Comparison of ENCODE assay signal across 23 cellular contexts in genomic region chr19:5120321-5120720, GRCh38.
"Had no signal": no experiment of that assay in that cellular context is flagged by ENCODE, and none has a peak within 500 bp of the region (broad histone marks: within the 10 kb centered on the region; RNA-seq: fewer than 3 reads in every experiment).

No MANE protein-coding gene starts in this region.

- H3K4me1 ChIP-seq: breast epithelium had no signal

- ATAC-seq: activated CD4-positive, alpha-beta T cell treated with anti-CD3 and anti-CD28 coated beads for 36 hours; activated T-cell treated with anti-CD3 and anti-CD28 coated beads, Interleukin-2, amount 50 U/mL, for 72 hours; esophagus mucosa; heart left ventricle had no signal

- H3K4me3 ChIP-seq: ascending aorta, breast epithelium, heart left ventricle had no signal

- H3K9me3 Mint-ChIP-seq: activated CD4-positive, alpha-beta memory T cell treated with anti-CD3 and anti-CD28 coated beads, Interleukin-2, amount 10 ng/mL, durations not matched to agents 7 days and 5 days; activated CD4-positive, alpha-beta T cell treated with anti-CD3 and anti-CD28 coated beads, Interleukin-2, amount 10 ng/mL, durations not matched to agents 24 days and 14 days; activated naive CD4-positive, alpha-beta T cell treated with anti-CD3 and anti-CD28 coated beads, Interleukin-2, amount 10 ng/mL, durations not matched to agents 7 days and 5 days; activated naive CD8-positive, alpha-beta T cell treated with anti-CD3 and anti-CD28 coated beads, Interleukin-2, amount 10 ng/mL, durations not matched to agents 7 days and 5 days; activated T-cell treated with anti-CD3 and anti-CD28 coated beads, Interleukin-2, amount 50 U/mL, for 24 hours; activated T-cell treated with anti-CD3 and anti-CD28 coated beads, Interleukin-2, amount 50 U/mL, for 72 hours; endodermal cell had no signal

- H3K4me1 Mint-ChIP-seq: activated CD4-positive, alpha-beta memory T cell treated with anti-CD3 and anti-CD28 coated beads, Interleukin-2, amount 10 ng/mL, durations not matched to agents 7 days and 5 days; activated naive CD4-positive, alpha-beta T cell treated with anti-CD3 and anti-CD28 coated beads, Interleukin-2, amount 10 ng/mL, durations not matched to agents 7 days and 5 days had no signal

- H3K9me3 ChIP-seq: ascending aorta, breast epithelium, heart left ventricle had no signal

- H3K27me3 Mint-ChIP-seq: activated CD4-positive, alpha-beta memory T cell treated with anti-CD3 and anti-CD28 coated beads, Interleukin-2, amount 10 ng/mL, durations not matched to agents 7 days and 5 days; activated CD4-positive, alpha-beta T cell treated with anti-CD3 and anti-CD28 coated beads for 36 hours; activated CD4-positive, alpha-beta T cell treated with anti-CD3 and anti-CD28 coated beads, Interleukin-2, amount 10 ng/mL, durations not matched to agents 24 days and 14 days; activated naive CD4-positive, alpha-beta T cell treated with anti-CD3 and anti-CD28 coated beads, Interleukin-2, amount 10 ng/mL, durations not matched to agents 7 days and 5 days; activated naive CD8-positive, alpha-beta T cell treated with anti-CD3 and anti-CD28 coated beads, Interleukin-2, amount 10 ng/mL, durations not matched to agents 7 days and 5 days; activated T-cell treated with anti-CD3 and anti-CD28 coated beads, Interleukin-2, amount 50 U/mL, for 24 hours; brain had no signal

- H3K4me3 Mint-ChIP-seq: activated CD4-positive, alpha-beta memory T cell treated with anti-CD3 and anti-CD28 coated beads, Interleukin-2, amount 10 ng/mL, durations not matched to agents 7 days and 5 days; activated CD4-positive, alpha-beta T cell treated with anti-CD3 and anti-CD28 coated beads for 36 hours; activated CD4-positive, alpha-beta T cell treated with anti-CD3 and anti-CD28 coated beads, Interleukin-2, amount 10 ng/mL, durations not matched to agents 24 days and 14 days; activated naive CD4-positive, alpha-beta T cell treated with anti-CD3 and anti-CD28 coated beads, Interleukin-2, amount 10 ng/mL, durations not matched to agents 7 days and 5 days; activated naive CD8-positive, alpha-beta T cell treated with anti-CD3 and anti-CD28 coated beads, Interleukin-2, amount 10 ng/mL, durations not matched to agents 7 days and 5 days; activated T-cell treated with anti-CD3 and anti-CD28 coated beads, Interleukin-2, amount 50 U/mL, for 24 hours; activated T-cell treated with anti-CD3 and anti-CD28 coated beads, Interleukin-2, amount 50 U/mL, for 72 hours; brain; endodermal cell had no signal

- H3K27ac Mint-ChIP-seq: activated CD4-positive, alpha-beta memory T cell treated with anti-CD3 and anti-CD28 coated beads, Interleukin-2, amount 10 ng/mL, durations not matched to agents 7 days and 5 days; activated CD4-positive, alpha-beta T cell treated with anti-CD3 and anti-CD28 coated beads for 36 hours; activated CD4-positive, alpha-beta T cell treated with anti-CD3 and anti-CD28 coated beads, Interleukin-2, amount 10 ng/mL, durations not matched to agents 24 days and 14 days; activated naive CD4-positive, alpha-beta T cell treated with anti-CD3 and anti-CD28 coated beads, Interleukin-2, amount 10 ng/mL, durations not matched to agents 7 days and 5 days; activated T-cell treated with anti-CD3 and anti-CD28 coated beads, Interleukin-2, amount 50 U/mL, for 24 hours had no signal

- H3K27me3 ChIP-seq: ascending aorta, breast epithelium, heart left ventricle had no signal

- DNase-seq: activated CD4-positive, alpha-beta memory T cell treated with anti-CD3 and anti-CD28 coated beads, Interleukin-2, amount 10 ng/mL, durations not matched to agents 7 days and 5 days; activated CD4-positive, alpha-beta T cell treated with anti-CD3 and anti-CD28 coated beads for 36 hours; activated CD4-positive, alpha-beta T cell treated with anti-CD3 and anti-CD28 coated beads, Interleukin-2, amount 10 ng/mL, durations not matched to agents 24 days and 14 days; activated CD4-positive, CD25-positive, alpha-beta regulatory T cell; activated CD4-positive, CD25-positive, alpha-beta regulatory T cell treated with anti-CD3 and anti-CD28 coated beads, Interleukin-2, amount 50 U/mL, for 72 hours; activated CD8-positive, alpha-beta memory T cell treated with anti-CD3 and anti-CD28 coated beads, Interleukin-2, amount 50 U/mL, for 48 hours; activated gamma-delta T cell; activated naive CD4-positive, alpha-beta T cell; activated naive CD4-positive, alpha-beta T cell treated with anti-CD3 and anti-CD28 coated beads, Interleukin-2, amount 10 ng/mL, durations not matched to agents 7 days and 5 days; activated naive CD8-positive, alpha-beta T cell treated with anti-CD3 and anti-CD28 coated beads, Interleukin-2, amount 10 ng/mL, durations not matched to agents 7 days and 5 days; activated T-cell treated with anti-CD3 and anti-CD28 coated beads for 4 hours; activated T-cell treated with anti-CD3 and anti-CD28 coated beads, Interleukin-2, amount 50 U/mL, for 24 hours; activated T-cell treated with anti-CD3 and anti-CD28 coated beads, Interleukin-2, amount 50 U/mL, for 72 hours; effector CD8-positive, alpha-beta T cell; endodermal cell; foreskin fibroblast; glutamatergic neuron; heart left ventricle; T-helper 2 cell had no signal

- H3K27ac ChIP-seq: ascending aorta, breast epithelium, heart left ventricle had no signal
